ENCODE assay signal across 8 cellular contexts in genomic region chr18:62505669-62506494, GRCh38. TPM values are rescaled to one million over a fixed set of nuclear protein-coding genes. Genes with fewer than 3 reads are reported as not detected.
DNase-seq lines count a peak whose midpoint lies in the region; ATAC-seq and TF ChIP-seq lines count a peak whose summit lies in the region.

No MANE protein-coding gene starts in this region.

- intact Hi-C loops in dendritic cell treated with granulocyte-macrophage colony-stimulating factor and Interleukin-4, amounts not matched to agents 40 ng/mL and 50 ng/mL, for 4 days (cut with micrococcal nuclease) = loop anchor here (5.0 kb wide), 1 partner anchor 174 kb away; no protein-coding TSS in a partner anchor

- no peak overlapping the region for H2AK5ac ChIP-seq in neuronal stem cell (ENCODE audit: low read depth, low read length)

- H3K14ac ChIP-seq in neuronal stem cell (ENCODE audit: low read length) = no peak overlapping the region

- peak overlapping the region; percentile 56 for H3K4me3 Mint-ChIP-seq in dendritic cell treated with granulocyte-macrophage colony-stimulating factor and Interleukin-4, amounts not matched to agents 40 ng/mL and 50 ng/mL, for 4 days

- H3K9ac ChIP-seq in neuronal stem cell (ENCODE audit: low read depth, low read length, poor library complexity) = no peak overlapping the region

- H3K4me3 ChIP-seq in neuronal stem cell (ENCODE audit: low read length in 2 of 2) = no peak overlapping the region

- no peaks in the 10 kb centered on the region for H3K79me1 ChIP-seq in neuronal stem cell (ENCODE audit: low read depth, low read length)

- peak overlapping the region; percentile 5 for H2AFZ ChIP-seq in neuronal stem cell (ENCODE audit: low read length)

- WGBS in neuronal stem cell (ENCODE audit: extremely low coverage in 2 of 2, insufficient read length in 2 of 2, insufficient replicate concordance in 1 of 2), 2 donors = no CpG with 5 or more reads among the region's 8 CpGs

- H3K9me3 Mint-ChIP-seq in dendritic cell treated with granulocyte-macrophage colony-stimulating factor and Interleukin-4, amounts not matched to agents 40 ng/mL and 50 ng/mL, for 4 days = no peaks in the 10 kb centered on the region

- H4K8ac ChIP-seq in neuronal stem cell (ENCODE audit: low read depth, low read length) = no peak overlapping the region

- H3K9me3 ChIP-seq in neuronal stem cell (replicated peaks in 1 of 2; ENCODE audit: control insufficient read depth in 2 of 2, insufficient read depth in 1 of 2, low read depth in 1 of 2, low read length in 2 of 2) = no peaks in the 10 kb centered on the region

- H2BK12ac ChIP-seq in neuronal stem cell (ENCODE audit: low read length) = no peak overlapping the region

- peaks cover 2% of the 10 kb centered on the region for H3K27me3 Mint-ChIP-seq in dendritic cell treated with granulocyte-macrophage colony-stimulating factor and Interleukin-4, amounts not matched to agents 40 ng/mL and 50 ng/mL, for 4 days

- H3K4me1 ChIP-seq in neuronal stem cell (ENCODE audit: control insufficient read depth in 2 of 2, insufficient read depth in 1 of 2, low read depth in 1 of 2, low read length in 2 of 2) = no peaks in the 10 kb centered on the region

- peak overlapping the region; percentile 12 for H3K27ac Mint-ChIP-seq in dendritic cell treated with granulocyte-macrophage colony-stimulating factor and Interleukin-4, amounts not matched to agents 40 ng/mL and 50 ng/mL, for 4 days

- H3K23ac ChIP-seq in neuronal stem cell (ENCODE audit: low read depth, low read length, poor library complexity) = no peak overlapping the region

- DNase-seq in SIG-M5 treated with dmso at 0.1 percent for 504 hours (lab: John Stamatoyannopoulos, UW; ENCODE audit: unreplicated experiment) = peak; percentile 71
- DNase-seq in SIG-M5 (lab: John Stamatoyannopoulos, UW) = no peak
- no peak for DNase-seq in neuronal stem cell (ENCODE audit: low spot score)
- no peak for DNase-seq in NCI-H2107 treated with DMSO at 0.1 percent for 48 hours (lab: John Stamatoyannopoulos, UW; ENCODE audit: unreplicated experiment)
- no peak for DNase-seq in activated gamma-delta T cell treated with Interleukin-2 at 50 U/mL for 16 hours

- no peak overlapping the region for H3K27ac ChIP-seq in neuronal stem cell (replicated peaks; ENCODE audit: low read length)

- peaks cover 25% of the 10 kb centered on the region for H3K4me1 Mint-ChIP-seq in dendritic cell treated with granulocyte-macrophage colony-stimulating factor and Interleukin-4, amounts not matched to agents 40 ng/mL and 50 ng/mL, for 4 days (ENCODE audit: low read depth)

- ATAC-seq in HG03097 (IDR thresholded peaks at IDR 0.05; ENCODE audit: low FRiP score, unreplicated experiment) (peak; percentile 81), SK-N-SH treated with all-trans-retinoic acid at 6 μM for 48 hours (peak; percentile 37)

- H3K18ac ChIP-seq in neuronal stem cell (ENCODE audit: low read length) = no peak overlapping the region

- H4K91ac ChIP-seq in neuronal stem cell (ENCODE audit: low read depth, low read length, poor library complexity) = no peak overlapping the region

- H3K36me3 Mint-ChIP-seq in dendritic cell treated with granulocyte-macrophage colony-stimulating factor and Interleukin-4, amounts not matched to agents 40 ng/mL and 50 ng/mL, for 4 days (ENCODE audit: low read depth) = peaks cover 7% of the 10 kb centered on the region

- no peak overlapping the region for H2BK15ac ChIP-seq in neuronal stem cell (ENCODE audit: low read length)

- no peaks in the 10 kb centered on the region for H3K36me3 ChIP-seq in neuronal stem cell (replicated peaks in 1 of 2; ENCODE audit: control insufficient read depth in 2 of 2, insufficient read depth in 2 of 2, low read length in 2 of 2)

- no peak overlapping the region for H3K4me2 ChIP-seq in neuronal stem cell (ENCODE audit: insufficient read depth, low read length, poor library complexity, severe bottlenecking)

- no peak overlapping the region for H2BK5ac ChIP-seq in neuronal stem cell (ENCODE audit: low read length)

- no peaks in the 10 kb centered on the region for H3K27me3 ChIP-seq in neuronal stem cell (ENCODE audit: control insufficient read depth in 3 of 3, insufficient read depth in 3 of 3, low read depth in 1 of 3, low read length in 3 of 3)

- no peak overlapping the region for H3K4ac ChIP-seq in neuronal stem cell (ENCODE audit: low read length)

- no peak overlapping the region for H2BK120ac ChIP-seq in neuronal stem cell (ENCODE audit: low read depth, low read length)

TF ChIP-seq in SK-N-SH treated with all-trans-retinoic acid at 6 μM for 48 hours, 23 proteins besides CTCF, POLR2A, EP300 and RAD21:
- no peak for TF ChIP-seq SNAI2 (CRISPR knock-in tag; IDR thresholded peaks at IDR 0.05)
- no peak for TF ChIP-seq ESRRG (CRISPR knock-in tag; IDR thresholded peaks at IDR 0.05)
- TF ChIP-seq TSHZ2 (CRISPR knock-in tag; IDR thresholded peaks at IDR 0.05) = no peak
- no peak for TF ChIP-seq POU6F1 (CRISPR knock-in tag; IDR thresholded peaks at IDR 0.05; ENCODE audit: borderline replicate concordance, low read depth)
- no peak for TF ChIP-seq TOX (CRISPR knock-in tag; IDR thresholded peaks at IDR 0.05; ENCODE audit: borderline replicate concordance)
- no peak for TF ChIP-seq RARB (CRISPR knock-in tag; IDR thresholded peaks at IDR 0.05)
- TF ChIP-seq ARNTL (CRISPR knock-in tag; IDR thresholded peaks at IDR 0.05; ENCODE audit: borderline replicate concordance, low read depth) = no peak
- TF ChIP-seq CREB5 (CRISPR knock-in tag; IDR thresholded peaks at IDR 0.05; ENCODE audit: low read depth) = no peak
- no peak for TF ChIP-seq BACH2 (CRISPR knock-in tag; IDR thresholded peaks at IDR 0.05; ENCODE audit: borderline replicate concordance)
- TF ChIP-seq GLIS3 (CRISPR knock-in tag; IDR thresholded peaks at IDR 0.05) = no peak
TF ChIP-seq in SK-N-SH treated with all-trans-retinoic acid at 6 μM for 48 hours: peak in this region for 0.

RNA-seq across cellular contexts. Expression of gene ZCCHC2, which starts 16.9 kb away (rescaled TPM):
- polyA plus RNA-seq in neuronal stem cell (2013, experiment 1 of 2) = 7.7 TPM
- polyA plus RNA-seq in neuronal stem cell (2013, experiment 2 of 2) = 7.2 TPM
